Comparison of ENCODE assay signal across 2 cellular contexts in the genomic region with DNA sequence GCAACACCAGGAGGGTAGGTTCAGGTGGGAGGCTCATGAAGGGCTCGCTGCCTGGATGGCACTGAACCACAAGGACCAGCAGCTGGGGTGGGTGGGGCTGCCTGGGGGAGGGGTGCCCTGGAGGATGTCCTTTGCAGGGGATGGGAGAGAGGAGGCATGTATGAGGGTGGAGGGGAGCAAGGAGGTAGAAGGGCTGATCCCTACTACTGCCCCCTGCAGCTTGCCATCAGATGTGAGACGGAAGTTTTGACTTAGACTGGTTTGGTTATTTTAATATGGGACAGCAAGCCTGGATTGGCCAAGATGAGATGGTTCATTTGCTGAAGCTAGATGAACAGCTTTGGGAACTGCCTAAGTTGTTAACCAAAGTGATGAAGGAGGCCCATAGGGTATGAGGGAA.
TF ChIP-seq lines count a peak whose summit lies in the region.

No MANE protein-coding gene starts in this region.

TF ChIP-seq in A549, 52 proteins besides CTCF, POLR2A, EP300 and RAD21 (continued from another document):
- TF ChIP-seq, protein P1, sequence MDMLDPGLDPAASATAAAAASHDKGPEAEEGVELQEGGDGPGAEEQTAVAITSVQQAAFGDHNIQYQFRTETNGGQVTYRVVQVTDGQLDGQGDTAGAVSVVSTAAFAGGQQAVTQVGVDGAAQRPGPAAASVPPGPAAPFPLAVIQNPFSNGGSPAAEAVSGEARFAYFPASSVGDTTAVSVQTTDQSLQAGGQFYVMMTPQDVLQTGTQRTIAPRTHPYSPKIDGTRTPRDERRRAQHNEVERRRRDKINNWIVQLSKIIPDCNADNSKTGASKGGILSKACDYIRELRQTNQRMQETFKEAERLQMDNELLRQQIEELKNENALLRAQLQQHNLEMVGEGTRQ (IDR thresholded peaks at IDR 0.05): no peak
- no peak for TF ChIP-seq MAZ (IDR thresholded peaks at IDR 0.05; ENCODE audit: borderline replicate concordance, low read depth, low read length)
- no peak for TF ChIP-seq KDM5A (IDR thresholded peaks at IDR 0.05)
- TF ChIP-seq SMC3 (IDR thresholded peaks at IDR 0.05): no peak
- TF ChIP-seq, protein P2, sequence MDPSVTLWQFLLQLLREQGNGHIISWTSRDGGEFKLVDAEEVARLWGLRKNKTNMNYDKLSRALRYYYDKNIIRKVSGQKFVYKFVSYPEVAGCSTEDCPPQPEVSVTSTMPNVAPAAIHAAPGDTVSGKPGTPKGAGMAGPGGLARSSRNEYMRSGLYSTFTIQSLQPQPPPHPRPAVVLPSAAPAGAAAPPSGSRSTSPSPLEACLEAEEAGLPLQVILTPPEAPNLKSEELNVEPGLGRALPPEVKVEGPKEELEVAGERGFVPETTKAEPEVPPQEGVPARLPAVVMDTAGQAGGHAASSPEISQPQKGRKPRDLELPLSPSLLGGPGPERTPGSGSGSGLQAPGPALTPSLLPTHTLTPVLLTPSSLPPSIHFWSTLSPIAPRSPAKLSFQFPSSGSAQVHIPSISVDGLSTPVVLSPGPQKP (IDR thresholded peaks at IDR 0.05; ENCODE audit: low read depth, low read length): no peak
- TF ChIP-seq POLR2AphosphoS2 (conservative IDR thresholded peaks at IDR 0.05; ENCODE audit: low read length): no peak
- TF ChIP-seq FOSB (CRISPR knock-in tag; IDR thresholded peaks at IDR 0.05): no peak
- no peak for TF ChIP-seq GATA3 (IDR thresholded peaks at IDR 0.05; ENCODE audit: borderline replicate concordance)
- no peak for TF ChIP-seq NR3C1 (IDR thresholded peaks at IDR 0.05)
- no peak for TF ChIP-seq HOXB5 (CRISPR knock-in tag; IDR thresholded peaks at IDR 0.05)
- TF ChIP-seq, protein P3, sequence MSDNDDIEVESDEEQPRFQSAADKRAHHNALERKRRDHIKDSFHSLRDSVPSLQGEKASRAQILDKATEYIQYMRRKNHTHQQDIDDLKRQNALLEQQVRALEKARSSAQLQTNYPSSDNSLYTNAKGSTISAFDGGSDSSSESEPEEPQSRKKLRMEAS (IDR thresholded peaks at IDR 0.05): no peak
TF ChIP-seq in A549: peak in this region for 0.

TF ChIP-seq in H1, 55 proteins besides CTCF, POLR2A, EP300 and RAD21 (continued from another document):
- no peak for TF ChIP-seq TBP (IDR thresholded peaks at IDR 0.05; ENCODE audit: low read depth, low read length)
